Comparison of ENCODE assay signal across 16 cellular contexts in genomic region chr4:29927895-29928294, GRCh38.
"Had no signal": no experiment of that assay in that cellular context is flagged by ENCODE, and none has a peak within 500 bp of the region (broad histone marks: within the 10 kb centered on the region; RNA-seq: fewer than 3 reads in every experiment).

No MANE protein-coding gene starts in this region.

- H3K9me3 ChIP-seq: esophagus squamous epithelium, upper lobe of right lung had no signal

- H3K4me2 ChIP-seq: hepatocyte had no signal

- H3K27me3 ChIP-seq: esophagus squamous epithelium, hepatocyte, upper lobe of right lung had no signal

- H3K4me3 ChIP-seq: esophagus squamous epithelium, hepatocyte, upper lobe of right lung had no signal

- ATAC-seq: activated CD4-positive, alpha-beta T cell treated with anti-CD3 and anti-CD28 coated beads for 36 hours; left lobe of liver; stimulated activated naive B cell treated with anti-CD40 and anti-IgM and Interleukin-4, amounts not matched to agents 10 μg/mL and 1 μg/mL and 100 μg/mL, for 72 hours; upper lobe of right lung had no signal

- H3K79me2 ChIP-seq: hepatocyte had no signal

- H2AFZ ChIP-seq: hepatocyte had no signal

- H3K36me3 ChIP-seq: esophagus squamous epithelium, upper lobe of right lung had no signal

- FAIRE-seq: kidney had no signal

- H3K27ac ChIP-seq: esophagus squamous epithelium, hepatocyte, upper lobe of right lung had no signal

- H3K4me1 ChIP-seq: esophagus squamous epithelium, upper lobe of right lung had no signal

- DNase-seq: activated CD4-positive, alpha-beta T cell treated with anti-CD3 and anti-CD28 coated beads for 36 hours; activated CD4-positive, alpha-beta T cell treated with anti-CD3 and anti-CD28 coated beads, Interleukin-2, amount 50 U/mL, for 48 hours; activated naive CD8-positive, alpha-beta T cell treated with anti-CD3 and anti-CD28 coated beads for 36 hours; amniotic stem cell; dermis blood vessel endothelial cell; effector memory CD4-positive, alpha-beta T cell; esophagus squamous epithelium; kidney; midbrain; nephron progenitor cell; occipital lobe; stimulated activated naive B cell treated with anti-CD40 and anti-IgM and Interleukin-4, amounts not matched to agents 10 μg/mL and 1 μg/mL and 100 μg/mL, for 72 hours; T-helper 2 cell; upper lobe of right lung had no signal
